ENCODE assay signal across 8 cellular contexts in the genomic region with DNA sequence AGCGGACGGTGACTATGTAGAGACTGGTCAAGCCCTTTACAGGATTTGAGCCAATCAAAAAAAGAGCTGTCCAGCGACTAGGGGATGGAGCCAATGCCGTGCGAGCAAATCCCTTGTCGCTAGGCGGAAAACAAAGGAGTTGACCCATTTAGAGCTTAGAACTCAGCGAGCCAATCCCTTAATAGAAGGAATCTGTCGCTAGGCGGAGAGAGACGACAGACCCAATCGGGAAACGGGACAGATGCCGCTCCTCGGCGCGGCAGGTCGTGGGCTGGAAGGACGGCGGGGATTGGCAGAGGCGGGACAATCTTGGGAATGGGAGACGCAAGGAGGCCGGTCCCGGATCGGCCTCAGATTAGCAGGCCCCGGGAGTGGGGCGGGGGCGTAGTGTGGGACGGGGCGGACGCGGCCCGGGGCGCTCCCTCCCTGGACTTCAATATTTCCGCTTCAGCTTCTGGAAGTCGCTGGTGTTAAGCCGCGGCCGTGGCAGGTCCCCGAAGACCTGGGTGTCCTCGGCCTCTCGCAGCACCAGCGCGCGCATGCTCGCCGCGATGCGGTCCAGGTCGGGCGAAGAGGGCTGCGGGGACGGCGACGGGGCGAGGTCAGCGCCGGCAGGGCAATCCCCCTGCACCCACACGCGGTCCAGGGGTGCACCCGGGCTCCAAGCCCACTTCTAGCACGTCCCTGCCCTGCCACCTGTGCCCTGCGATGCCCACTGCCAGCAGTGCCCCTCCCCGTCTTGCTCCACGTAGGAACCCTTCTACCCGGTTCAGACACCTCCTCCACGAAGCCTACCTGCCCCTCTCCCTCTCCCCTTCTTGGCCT. TPM values are rescaled to one million over a fixed set of nuclear protein-coding genes. Genes with fewer than 3 reads are reported as not detected.
DNase-seq lines count a peak whose midpoint lies in the region; ATAC-seq and TF ChIP-seq lines count a peak whose summit lies in the region.

No MANE protein-coding gene starts in this region.

- H3K9me3 ChIP-seq in upper lobe of right lung, result no peaks in the 10 kb centered on the region

- peaks cover 4% of the 10 kb centered on the region for H3K36me3 ChIP-seq in upper lobe of right lung

- peak; percentile 80 for ATAC-seq in HG02870 (IDR thresholded peaks at IDR 0.05; ENCODE audit: unreplicated experiment)
- peak; percentile 84 to 87 for ATAC-seq in left cardiac atrium
- ATAC-seq in upper lobe of right lung, result peak; percentile 85

- intact Hi-C loops in left cardiac atrium (cut with DNase I), result loop anchor here (5.0 to 10.0 kb wide), 3 partner anchors 52 to 102 kb away; a partner anchor contains a TSS
- intact Hi-C loops in posterior cingulate gyrus (cut with DNase I), result loop anchor here (10.0 kb wide), 1 partner anchor 375 kb away; a partner anchor contains a TSS
- intact Hi-C loops in upper lobe of right lung (cut with DNase I), result no loop called here

- TF ChIP-seq CTCF in GM13977 (IDR thresholded peaks at IDR 0.05; ENCODE audit: extremely low read depth, insufficient read depth, missing control alignments), result no peak
- TF ChIP-seq CTCF in upper lobe of right lung (IDR thresholded peaks at IDR 0.05), result peak; percentile 26

- no peaks in the 10 kb centered on the region for H3K27me3 ChIP-seq in upper lobe of right lung

- H3K4me3 ChIP-seq in upper lobe of right lung, result peak overlapping the region; percentile 73

- peaks cover 36% of the 10 kb centered on the region for H3K4me1 ChIP-seq in upper lobe of right lung

- DNase-seq in GM13977 (ENCODE audit: low spot score), result peak; percentile 94
- peak; percentile 100 for DNase-seq in NCI-H146 treated with DMSO at 0.1 percent for 48 hours (lab: John Stamatoyannopoulos, UW; ENCODE audit: unreplicated experiment)
- peak; percentile 81 to 99 (median 88) for DNase-seq in T-helper 1 cell
- peak; percentile 99 for DNase-seq in amniotic stem cell (lab: John Stamatoyannopoulos, UW)
- DNase-seq in left cardiac atrium, result peak; percentile 96
- DNase-seq in posterior cingulate gyrus, result peak; percentile 95 to 100 (median 97)
- DNase-seq in upper lobe of right lung, result peak; percentile 97

- in situ Hi-C loops in GM13977 (cut with MboI; ENCODE audit: low pct_unique_long_range_greater_than_20kb, low sequenced_read_pairs, unreplicated experiment), result no loop called here

- peak overlapping the region; percentile 90 for H3K27ac ChIP-seq in upper lobe of right lung

RNA-seq across cellular contexts. Expression of a gene that starts 2.3 kb away (rescaled TPM):
- total RNA-seq in left cardiac atrium (10 to 100 TPM; 38.7 to 54.5 TPM), upper lobe of right lung (83.2 TPM)

RNA-seq across cellular contexts. Expression of a gene that starts 7.5 kb away (rescaled TPM):
- total RNA-seq in left cardiac atrium (10 to 100 TPM; 33.5 to 36.6 TPM), upper lobe of right lung (29.4 TPM)

RNA-seq across cellular contexts. Expression of a gene that starts 7.8 kb away (rescaled TPM):
- total RNA-seq in left cardiac atrium (10 to 100 TPM; 28.3 to 36.0 TPM), upper lobe of right lung (57.1 TPM)

RNA-seq across cellular contexts. Expression of a gene that starts 18.7 kb away (rescaled TPM):
- total RNA-seq in left cardiac atrium (100 to 1,000 TPM; 113 to 122 TPM), upper lobe of right lung (104 TPM)

RNA-seq across cellular contexts. Expression of a gene that starts 27.0 kb away (rescaled TPM):
- total RNA-seq in left cardiac atrium (under 1 TPM; 0.34 to 0.38 TPM), upper lobe of right lung (1.8 TPM)

Comparison
In these comparisons a context has a peak if more than half of its experiments do, and no peak if none do; other contexts are left out.
1. Peak in every context shown above with its lines: DNase-seq, ATAC-seq, H3K4me3 ChIP-seq and H3K27ac ChIP-seq.